In genomic region chr19:43595605-43595998, GRCh38 we compare ENCODE assay signal across 6 cellular contexts. TPM values are rescaled to one million over a fixed set of nuclear protein-coding genes. Genes with fewer than 3 reads are reported as not detected.
DNase-seq lines count a peak whose midpoint lies in the region; ATAC-seq and TF ChIP-seq lines count a peak whose summit lies in the region.

No MANE protein-coding gene starts in this region.

- intact Hi-C loops in body of pancreas (cut with DNase I) = no loop called here

- H3K9me3 ChIP-seq in body of pancreas = no peaks in the 10 kb centered on the region

- H3K4me1 Mint-ChIP-seq in nephron progenitor cell = peaks cover 35% of the 10 kb centered on the region

- peaks cover 36% of the 10 kb centered on the region for H3K4me1 ChIP-seq in body of pancreas

- peaks cover 0 to 7% of the 10 kb centered on the region in 2 donors for H3K36me3 ChIP-seq in body of pancreas (replicated peaks in 1 of 2; ENCODE audit: insufficient read depth in 1 of 2, low read depth in 2 of 2)

- H3K27me3 ChIP-seq in body of pancreas = no peaks in the 10 kb centered on the region

- H3K36me3 Mint-ChIP-seq in nephron progenitor cell (ENCODE audit: low read depth) = peaks cover 19% of the 10 kb centered on the region

- TF ChIP-seq CTCF in body of pancreas (IDR thresholded peaks at IDR 0.05) = no peak
- no peak for TF ChIP-seq CTCF in nephron progenitor cell (IDR thresholded peaks at IDR 0.05)

- H3K9me3 Mint-ChIP-seq in nephron progenitor cell = no peaks in the 10 kb centered on the region

- peak; percentile 32 for DNase-seq in stimulated activated CD4-positive, alpha-beta T cell treated with anti-CD3 and anti-CD28 coated beads, Interleukin-4, amount 100 ng/mL, for 1 hour
- DNase-seq in stimulated activated CD4-positive, alpha-beta T cell treated with anti-CD3 and anti-CD28 coated beads, Interleukin-12 subunit alpha, Interleukin-12 subunit beta, amount 100 ng/mL, for 4 hours = no peak
- DNase-seq in body of pancreas = no peak
- no peak for DNase-seq in nephron progenitor cell
- DNase-seq in SHP77 (lab: John Stamatoyannopoulos, UW) = no peak
- no peak for DNase-seq in hypothalamus (lab: John Stamatoyannopoulos, UW)

- H3K27me3 Mint-ChIP-seq in nephron progenitor cell (ENCODE audit: low read depth, poor library complexity) = no peaks in the 10 kb centered on the region

- H3K27ac ChIP-seq in body of pancreas = peak overlapping the region; percentile 72 to 99 (median 86)

- peak overlapping the region; percentile 100 for H3K27ac Mint-ChIP-seq in nephron progenitor cell

- peak overlapping the region; percentile 95 for H3K4me3 Mint-ChIP-seq in nephron progenitor cell

- H3K4me3 ChIP-seq in body of pancreas = peak overlapping the region; percentile 57 to 58

- WGBS in body of pancreas, 2 donors = 0 to 1% methylated on average over 13 to 18 of the region's 18 CpGs

- ATAC-seq in body of pancreas = peak; percentile 6

- no peak for TF ChIP-seq POLR2A in body of pancreas (IDR thresholded peaks at IDR 0.05)

RNA-seq across cellular contexts. Expression of gene IRGQ, which starts 0.3 kb away (rescaled TPM):
- total RNA-seq in body of pancreas = 10 to 100 TPM in 1 of 2 donors, 1 to 10 TPM in 1; 9.1 to 20.1 TPM

RNA-seq across cellular contexts. Expression of gene ZNF576, which starts 0.8 kb away (rescaled TPM):
- 1 to 10 TPM; 4.6 to 8.6 TPM for total RNA-seq in body of pancreas

RNA-seq across cellular contexts. Expression of gene SRRM5, which starts 16.3 kb away (rescaled TPM):
- 1 to 10 TPM in 1 of 2 donors, under 1 TPM in 1; 0.33 to 2.1 TPM for total RNA-seq in body of pancreas

RNA-seq across cellular contexts. Expression of gene PINLYP, which starts 20.0 kb away (rescaled TPM):
- total RNA-seq in body of pancreas = 1 to 10 TPM in 1 of 2 donors, not detected in 1; 4.6 TPM

RNA-seq across cellular contexts. Expression of gene XRCC1, which starts 20.3 kb away (rescaled TPM):
- total RNA-seq in body of pancreas = 10 to 100 TPM; 19.7 to 31.0 TPM
